ENCODE assay signal across 11 cellular contexts in the genomic region with DNA sequence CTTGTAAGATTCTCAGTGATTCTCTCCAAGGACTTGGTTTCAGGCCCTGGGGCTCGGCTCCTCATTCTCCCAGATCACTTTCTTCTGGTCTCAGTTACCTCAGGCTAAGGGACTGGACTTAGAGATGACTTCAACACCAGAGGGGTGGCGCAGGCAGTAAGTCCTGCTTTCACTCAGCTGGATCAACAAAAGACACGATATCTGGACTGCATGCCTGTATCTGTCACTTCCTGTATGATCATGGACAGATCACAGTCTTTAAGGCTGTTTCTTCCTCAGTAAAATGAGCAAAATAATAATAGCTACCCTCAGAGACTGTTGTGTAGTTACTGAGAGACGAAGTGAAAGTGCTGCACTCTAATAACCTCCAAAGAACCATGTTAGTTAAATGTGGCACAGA. TPM values are rescaled to one million over a fixed set of nuclear protein-coding genes. Genes with fewer than 3 reads are reported as not detected.
DNase-seq lines count a peak whose midpoint lies in the region; ATAC-seq and TF ChIP-seq lines count a peak whose summit lies in the region.
"Had no signal": no experiment of that assay in that cellular context is flagged by ENCODE, and none has a peak within 500 bp of the region (broad histone marks: within the 10 kb centered on the region; RNA-seq: fewer than 3 reads in every experiment).

No MANE protein-coding gene starts in this region.

- no peak overlapping the region for H3K4me3 Mint-ChIP-seq in activated naive CD4-positive, alpha-beta T cell treated with anti-CD3 and anti-CD28 coated beads, Interleukin-2, amount 10 ng/mL, durations not matched to agents 7 days and 5 days
- no peak overlapping the region for H3K4me3 Mint-ChIP-seq in natural killer cell
- H3K4me3 Mint-ChIP-seq in naive thymus-derived CD8-positive, alpha-beta T cell = no peak overlapping the region

- peaks cover 0 to 3% of the 10 kb centered on the region in 2 donors for H3K9me3 Mint-ChIP-seq in activated naive CD4-positive, alpha-beta T cell treated with anti-CD3 and anti-CD28 coated beads, Interleukin-2, amount 50 U/mL, for 72 hours
- no peaks in the 10 kb centered on the region for H3K9me3 Mint-ChIP-seq in activated naive CD4-positive, alpha-beta T cell treated with anti-CD3 and anti-CD28 coated beads, Interleukin-2, amount 10 ng/mL, durations not matched to agents 7 days and 5 days
- no peaks in the 10 kb centered on the region for H3K9me3 Mint-ChIP-seq in natural killer cell
- H3K9me3 Mint-ChIP-seq in naive thymus-derived CD8-positive, alpha-beta T cell = no peaks in the 10 kb centered on the region

- POLR2A ChIA-PET in naive thymus-derived CD8-positive, alpha-beta T cell (lab: Charles Lee) = interaction anchor here (1.6 kb wide), 1 partner anchor 21 kb away, joined by 3 read pairs; no protein-coding TSS in a partner anchor

- no peak for TF ChIP-seq CTCF in natural killer cell (IDR thresholded peaks at IDR 0.05)

- ATAC-seq in activated naive CD4-positive, alpha-beta T cell treated with anti-CD3 and anti-CD28 coated beads, Interleukin-2, amount 50 U/mL, for 72 hours = peak; percentile 46 to 78
- ATAC-seq in GM19467 (IDR thresholded peaks at IDR 0.05; ENCODE audit: unreplicated experiment) (no peak), natural killer cell (no peak)
- ATAC-seq in naive thymus-derived CD8-positive, alpha-beta T cell = no peak

- no peak overlapping the region for H3K27ac Mint-ChIP-seq in activated naive CD4-positive, alpha-beta T cell treated with anti-CD3 and anti-CD28 coated beads, Interleukin-2, amount 50 U/mL, for 72 hours
- H3K27ac Mint-ChIP-seq in activated naive CD4-positive, alpha-beta T cell treated with anti-CD3 and anti-CD28 coated beads, Interleukin-2, amount 10 ng/mL, durations not matched to agents 7 days and 5 days = no peak overlapping the region
- H3K27ac Mint-ChIP-seq in natural killer cell = no peak overlapping the region
- H3K27ac Mint-ChIP-seq in naive thymus-derived CD8-positive, alpha-beta T cell = no peak overlapping the region

- no peaks in the 10 kb centered on the region for H3K36me3 Mint-ChIP-seq in activated naive CD4-positive, alpha-beta T cell treated with anti-CD3 and anti-CD28 coated beads, Interleukin-2, amount 50 U/mL, for 72 hours
- no peaks in the 10 kb centered on the region for H3K36me3 Mint-ChIP-seq in activated naive CD4-positive, alpha-beta T cell treated with anti-CD3 and anti-CD28 coated beads, Interleukin-2, amount 10 ng/mL, durations not matched to agents 7 days and 5 days
- no peaks in the 10 kb centered on the region for H3K36me3 Mint-ChIP-seq in natural killer cell
- no peaks in the 10 kb centered on the region for H3K36me3 Mint-ChIP-seq in naive thymus-derived CD8-positive, alpha-beta T cell

- DNase-seq in activated naive CD4-positive, alpha-beta T cell treated with anti-CD3 and anti-CD28 coated beads, Interleukin-2, amount 50 U/mL, for 72 hours (ENCODE audit: low spot score in 2 of 2) = no peak
- DNase-seq in activated naive CD4-positive, alpha-beta T cell treated with anti-CD3 and anti-CD28 coated beads, Interleukin-2, amount 10 ng/mL, durations not matched to agents 7 days and 5 days = no peak
- DNase-seq in M059J (ENCODE audit: low read depth) = peak; percentile 34
- DNase-seq in fibroblast of gingiva (ENCODE audit: low read depth) = peak; percentile 18
- peak; percentile 13 for DNase-seq in stromal cell of bone marrow (ENCODE audit: low read depth)
- no peak for DNase-seq in natural killer cell
- no peak for DNase-seq in naive thymus-derived CD8-positive, alpha-beta T cell
- DNase-seq: BE2C, esophagus squamous epithelium had no signal

- intact Hi-C loops in natural killer cell (cut with micrococcal nuclease) = no loop called here

- H3K27me3 Mint-ChIP-seq in activated naive CD4-positive, alpha-beta T cell treated with anti-CD3 and anti-CD28 coated beads, Interleukin-2, amount 10 ng/mL, durations not matched to agents 7 days and 5 days = no peaks in the 10 kb centered on the region
- no peaks in the 10 kb centered on the region for H3K27me3 Mint-ChIP-seq in natural killer cell (ENCODE audit: low read depth in 2 of 2)
- H3K27me3 Mint-ChIP-seq in naive thymus-derived CD8-positive, alpha-beta T cell = no peaks in the 10 kb centered on the region

- H3K4me1 Mint-ChIP-seq in activated naive CD4-positive, alpha-beta T cell treated with anti-CD3 and anti-CD28 coated beads, Interleukin-2, amount 10 ng/mL, durations not matched to agents 7 days and 5 days = peaks cover 21% of the 10 kb centered on the region
- H3K4me1 Mint-ChIP-seq in natural killer cell = no peaks in the 10 kb centered on the region
- H3K4me1 Mint-ChIP-seq in naive thymus-derived CD8-positive, alpha-beta T cell = peaks cover 6 to 17% (median 12%) of the 10 kb centered on the region in 4 donors

- CTCF ChIA-PET in activated naive CD4-positive, alpha-beta T cell treated with anti-CD3 and anti-CD28 coated beads, Interleukin-2, amount 10 ng/mL, durations not matched to agents 7 days and 5 days (lab: Charles Lee) = interaction anchor here (1.1 to 1.2 kb wide), 2 partner anchors 15 to 18 kb away, joined by 3 to 4 read pairs; no protein-coding TSS in a partner anchor

RNA-seq across cellular contexts. Expression of gene CXCR3, which starts 19.5 kb away (rescaled TPM):
- 10 to 100 TPM in 1 of 2 donors, 1 to 10 TPM in 1; 6.8 to 43.0 TPM for total RNA-seq in activated naive CD4-positive, alpha-beta T cell treated with anti-CD3 and anti-CD28 coated beads, Interleukin-2, amount 50 U/mL, for 72 hours
- total RNA-seq in M059J (2014; rRNA removed; shearing (Covaris generic)) = 0.30 TPM in 1 of 2 replicates, not detected in the other
- total RNA-seq in natural killer cell = 10 to 100 TPM in 2 of 3 donors, 1 to 10 TPM in 1; 8.7 to 15.9 (median 13.7) TPM
- total RNA-seq in naive thymus-derived CD8-positive, alpha-beta T cell = 10 to 100 TPM; 10.4 to 10.5 TPM
- 10 to 100 TPM; 23.5 to 34.7 (median 33.6) TPM for polyA plus RNA-seq in naive thymus-derived CD8-positive, alpha-beta T cell
- polyA plus RNA-seq: neural cell had no signal

RNA-seq across cellular contexts. Expression of gene GCNA, which starts 59.6 kb away (rescaled TPM):
- total RNA-seq in activated naive CD4-positive, alpha-beta T cell treated with anti-CD3 and anti-CD28 coated beads, Interleukin-2, amount 50 U/mL, for 72 hours = 1 to 10 TPM; 4.1 to 6.0 TPM
- 0.20 and 1.0 TPM in 2 replicates for total RNA-seq in M059J (2014; rRNA removed; shearing (Covaris generic))
- 1 to 10 TPM; 3.6 to 4.5 (median 3.7) TPM for total RNA-seq in natural killer cell
- total RNA-seq in naive thymus-derived CD8-positive, alpha-beta T cell = 10 to 100 TPM; 11.6 to 12.1 TPM
- 1 to 10 TPM in 1 of 3 donors, under 1 TPM in 2; 0.34 to 1.3 (median 0.77) TPM for polyA plus RNA-seq in naive thymus-derived CD8-positive, alpha-beta T cell

Comparison
In these comparisons a context has a peak if more than half of its experiments do, and no peak if none do; other contexts are left out.
1. ATAC-seq: peak in activated naive CD4-positive, alpha-beta T cell treated with anti-CD3 and anti-CD28 coated beads, Interleukin-2, amount 50 U/mL, for 72 hours (2 of 2); none in GM19467 (single experiment), natural killer cell (0 of 3) and naive thymus-derived CD8-positive, alpha-beta T cell (0 of 2).
2. DNase-seq: peak in M059J (single experiment), fibroblast of gingiva (single experiment) and stromal cell of bone marrow (single experiment); none in activated naive CD4-positive, alpha-beta T cell treated with anti-CD3 and anti-CD28 coated beads, Interleukin-2, amount 50 U/mL, for 72 hours (0 of 2), activated naive CD4-positive, alpha-beta T cell treated with anti-CD3 and anti-CD28 coated beads, Interleukin-2, amount 10 ng/mL, durations not matched to agents 7 days and 5 days (single experiment), natural killer cell (single experiment) and naive thymus-derived CD8-positive, alpha-beta T cell (0 of 10).